In genomic region chr5:149345147-149345891, GRCh38 we compare ENCODE assay signal across 8 cellular contexts. TPM values are rescaled to one million over a fixed set of nuclear protein-coding genes. Genes with fewer than 3 reads are reported as not detected.
DNase-seq lines count a peak whose midpoint lies in the region; FAIRE-seq and TF ChIP-seq lines count a peak whose summit lies in the region.

Gene GRPEL2 (plus strand): TSS chr5:149345499. CDS start chr5:149345540, 41 bp downstream.

- peak; percentile 93 for FAIRE-seq in H54 (lab: Jason Lieb, UNC)

- H2AFZ ChIP-seq in Loucy (ENCODE audit: low read length) = peak within 1 kb of the TSS; percentile 85

- TF ChIP-seq POLR2A in H54 (IDR thresholded peaks at IDR 0.05; ENCODE audit: low read depth, low read length) = peak; percentile 90

- peak within 1 kb of the TSS; percentile 94 for H3K27ac Mint-ChIP-seq in neural crest cell (ENCODE audit: unreplicated experiment)

- H3K79me2 ChIP-seq in Loucy (ENCODE audit: insufficient read depth, low read length) = peaks cover 48% of the 10 kb centered on the region

- H3K9ac ChIP-seq in Loucy (ENCODE audit: low read depth, low read length, poor library complexity, severe bottlenecking) (peak within 1 kb of the TSS; percentile 94), stomach smooth muscle (ENCODE audit: low read length in 2 of 2) (peak within 1 kb of the TSS; percentile 73 to 84)

- DNase-seq in ELF-1 (ENCODE audit: low read depth, low spot score) (peak; percentile 97), H54 (ENCODE audit: insufficient read length, low spot score) (peak; percentile 91), SHP77 treated with DMSO at 0.1 percent for 48 hours (lab: John Stamatoyannopoulos, UW) (peak; percentile 94), fibroblast of villous mesenchyme (ENCODE audit: low read depth) (peak; percentile 98), neural crest cell (ENCODE audit: low read depth, low spot score) (peak; percentile 86)
- peak; percentile 97 for DNase-seq in activated effector memory CD4-positive, alpha-beta T cell treated with anti-CD3 and anti-CD28 coated beads, Interleukin-2, amount 50 U/mL, for 16 hours

- H3K27me3 ChIP-seq in Loucy (ENCODE audit: insufficient read depth, low read length, poor library complexity, severe bottlenecking) (no peaks in the 10 kb centered on the region), stomach smooth muscle (ENCODE audit: control insufficient read depth in 1 of 2, insufficient read depth in 2 of 2, low read length in 2 of 2) (no peaks in the 10 kb centered on the region)

- H3F3A ChIP-seq in Loucy (ENCODE audit: low read depth) = no peaks in the 10 kb centered on the region; the same call in 1 of the 2 replicates

- peaks cover 32% of the 10 kb centered on the region for H3K4me1 Mint-ChIP-seq in neural crest cell

- TF ChIP-seq CTCF in Loucy (conservative IDR thresholded peaks at IDR 0.05; ENCODE audit: low read length) = no peak
- TF ChIP-seq CTCF in fibroblast of villous mesenchyme (IDR thresholded peaks at IDR 0.05; ENCODE audit: insufficient read depth, low read depth, low read length) = no peak
- no peak for TF ChIP-seq CTCF in neural crest cell (conservative IDR thresholded peaks at IDR 0.05)

- H3K36me3 Mint-ChIP-seq in neural crest cell (ENCODE audit: low read depth) = peaks cover 11% of the 10 kb centered on the region

- peaks cover 33% of the 10 kb centered on the region for H4K20me1 ChIP-seq in Loucy (ENCODE audit: insufficient read depth, low read length, poor library complexity, severe bottlenecking)

- no peaks in the 10 kb centered on the region for H3K27me3 Mint-ChIP-seq in neural crest cell (ENCODE audit: low read depth)

- peak within 1 kb of the TSS; percentile 95 for H3K4me3 Mint-ChIP-seq in neural crest cell

- H3K36me3 ChIP-seq in Loucy (ENCODE audit: insufficient read depth, low read length) = peaks cover 18% of the 10 kb centered on the region
- H3K36me3 ChIP-seq in stomach smooth muscle (ENCODE audit: control insufficient read depth in 2 of 2, insufficient read depth in 2 of 2, low read length in 2 of 2) = peaks cover 12 to 16% of the 10 kb centered on the region in 2 donors

- H3K4me1 ChIP-seq in Loucy (ENCODE audit: insufficient read depth, low read length, poor library complexity, severe bottlenecking) (peaks cover 47% of the 10 kb centered on the region), stomach smooth muscle (ENCODE audit: control insufficient read depth, insufficient read depth, low read length) (peaks cover 9% of the 10 kb centered on the region)

- H3K9me2 ChIP-seq in Loucy (replicated peaks; ENCODE audit: low read depth, low read length) = no peaks in the 10 kb centered on the region

- no peaks in the 10 kb centered on the region for H3K9me3 ChIP-seq in Loucy (ENCODE audit: insufficient read depth, low read depth, low read length)
- H3K9me3 ChIP-seq in stomach smooth muscle (ENCODE audit: control insufficient read depth in 2 of 2, low read length in 2 of 2) = no peaks in the 10 kb centered on the region

- H3K27ac ChIP-seq in stomach smooth muscle (ENCODE audit: low read length) = peak within 1 kb of the TSS; percentile 82

- no peaks in the 10 kb centered on the region for H3K9me3 Mint-ChIP-seq in neural crest cell

- H3K4me3 ChIP-seq in Loucy (ENCODE audit: low read length, poor library complexity, severe bottlenecking) = peak within 1 kb of the TSS; percentile 93
- H3K4me3 ChIP-seq in fibroblast of villous mesenchyme (ENCODE audit: low read depth, low read length) = peak within 1 kb of the TSS; percentile 96
- H3K4me3 ChIP-seq in stomach smooth muscle (ENCODE audit: low read length in 2 of 2) = peak within 1 kb of the TSS; percentile 83 to 96

- peak within 1 kb of the TSS; percentile 85 for H3K4me2 ChIP-seq in Loucy (ENCODE audit: low read depth, low read length, poor library complexity, severe bottlenecking)

RNA-seq across cellular contexts. Expression of gene GRPEL2, which starts in this region (rescaled TPM):
- total RNA-seq in fibroblast of villous mesenchyme (27.6 and 28.7 TPM in 2 replicates), neural crest cell (28.8 and 29.2 TPM in 2 replicates)

Comparison
In these comparisons a context has a peak if more than half of its experiments do, and no peak if none do; other contexts are left out.
1. Peak in every context shown above with its lines: DNase-seq, H3K4me3 ChIP-seq and H3K27ac ChIP-seq.